Comparison of ENCODE assay signal across 10 cellular contexts in the genomic region with DNA sequence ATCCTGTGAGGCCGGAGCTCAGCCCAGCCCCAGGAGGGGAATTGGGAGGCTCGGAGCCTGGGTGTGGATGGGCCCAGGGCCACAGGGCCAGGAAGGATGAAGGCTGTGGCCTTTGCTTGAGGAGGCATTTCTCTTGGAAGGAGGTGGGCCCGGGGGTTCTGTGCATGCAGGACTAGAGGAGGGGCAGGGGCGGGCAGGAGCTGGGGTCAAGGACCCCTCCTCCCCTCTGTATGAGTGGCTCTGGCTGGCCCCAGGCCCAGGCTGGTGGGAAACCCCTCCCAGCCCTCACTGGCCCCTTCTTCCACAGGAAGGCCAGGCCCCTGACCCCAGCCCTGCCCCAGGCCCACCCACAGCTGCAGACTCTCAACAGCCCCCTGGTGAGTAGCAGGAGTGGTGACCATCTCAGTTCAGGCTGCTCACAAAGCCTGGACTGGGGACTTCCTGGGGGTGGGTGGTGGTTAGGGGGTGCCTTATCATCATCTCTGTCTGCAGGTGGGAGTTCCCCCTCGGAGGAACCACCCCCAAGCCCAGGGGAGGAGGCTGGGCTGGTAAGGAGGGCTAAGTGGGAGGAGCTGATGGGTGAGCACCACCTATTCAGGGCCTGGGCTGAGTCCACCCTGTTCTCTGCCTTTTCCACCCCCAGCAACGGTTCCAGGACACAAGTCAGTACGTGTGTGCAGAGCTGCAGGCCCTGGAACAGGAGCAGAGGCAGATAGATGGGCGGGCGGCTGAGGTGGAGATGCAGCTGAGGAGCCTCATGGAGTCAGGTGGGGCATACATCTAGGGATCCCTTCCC. TPM values are rescaled to one million over a fixed set of nuclear protein-coding genes. Genes with fewer than 3 reads are reported as not detected.
DNase-seq lines count a peak whose midpoint lies in the region; ATAC-seq and TF ChIP-seq lines count a peak whose summit lies in the region.
"Had no signal": no experiment of that assay in that cellular context is flagged by ENCODE, and none has a peak within 500 bp of the region (broad histone marks: within the 10 kb centered on the region; RNA-seq: fewer than 3 reads in every experiment).

No MANE protein-coding gene starts in this region.

- no peaks in the 10 kb centered on the region for H3K27me3 ChIP-seq in GM06990 (replicated peaks; ENCODE audit: control insufficient read depth, insufficient read depth, low read length)
- no peaks in the 10 kb centered on the region for H3K27me3 ChIP-seq in neutrophil

- H3K4me3 ChIP-seq in GM06990 (replicated peaks; ENCODE audit: low read depth, low read length) (no peak overlapping the region), neutrophil (ENCODE audit: low read depth in 1 of 2, low read length in 1 of 2) (no peak overlapping the region)
- no peak overlapping the region for H3K4me3 ChIP-seq in Jurkat, Clone E6-1 (ENCODE audit: low read length)
- H3K4me3 ChIP-seq: lung had no signal

- H3K36me3 ChIP-seq in GM06990 (ENCODE audit: control insufficient read depth, insufficient read depth, low read length), result peaks cover 29% of the 10 kb centered on the region
- peaks cover 93% of the 10 kb centered on the region for H3K36me3 ChIP-seq in neutrophil

- H3K4me3 Mint-ChIP-seq in activated T-helper 17 cell treated with anti-CD3 and anti-CD28 coated beads, Interleukin-2, amount 50 U/mL, for 72 hours, result peak overlapping the region; percentile 86

- H3K4me1 ChIP-seq in neutrophil (ENCODE audit: control insufficient read depth in 1 of 2, insufficient read depth in 1 of 2, low read depth in 1 of 2, low read length in 1 of 2), result peaks cover 27 to 30% of the 10 kb centered on the region in 2 experiments

- no peaks in the 10 kb centered on the region for H3K27me3 Mint-ChIP-seq in activated T-helper 17 cell treated with anti-CD3 and anti-CD28 coated beads, Interleukin-2, amount 50 U/mL, for 72 hours

- TF ChIP-seq CTCF in GM06990 (IDR thresholded peaks at IDR 0.05; ENCODE audit: insufficient read depth, low read length, poor library complexity, severe bottlenecking) (no peak), neutrophil (IDR thresholded peaks at IDR 0.05) (no peak)

- peaks cover 21% of the 10 kb centered on the region for H3K4me1 Mint-ChIP-seq in activated T-helper 17 cell treated with anti-CD3 and anti-CD28 coated beads, Interleukin-2, amount 50 U/mL, for 72 hours

- DNase-seq in GM06990 (ENCODE audit: extremely low read depth, insufficient read length) (peak; percentile 71), NCI-H524 treated with DMSO at 0.1 percent for 48 hours (lab: John Stamatoyannopoulos, UW) (no peak), mesenteric fat pad (ENCODE audit: low spot score) (no peak)
- DNase-seq in Jurkat, Clone E6-1 (ENCODE audit: low read depth, low spot score), result peak; percentile 19

- H3K9me3 Mint-ChIP-seq in activated T-helper 17 cell treated with anti-CD3 and anti-CD28 coated beads, Interleukin-2, amount 50 U/mL, for 72 hours, result no peaks in the 10 kb centered on the region

- peak overlapping the region; percentile 28 for H3K27ac ChIP-seq in neutrophil

- peaks cover 76% of the 10 kb centered on the region for H3K36me3 Mint-ChIP-seq in activated T-helper 17 cell treated with anti-CD3 and anti-CD28 coated beads, Interleukin-2, amount 50 U/mL, for 72 hours (ENCODE audit: low read depth)

- H3K9me3 ChIP-seq in neutrophil, result no peaks in the 10 kb centered on the region

- ATAC-seq in activated T-helper 17 cell treated with anti-CD3 and anti-CD28 coated beads, Interleukin-2, amount 50 U/mL, for 72 hours (replicated peaks), result no peak
- no peak for ATAC-seq in GM18867 (IDR thresholded peaks at IDR 0.05; ENCODE audit: unreplicated experiment)

- no peak overlapping the region for H3K27ac Mint-ChIP-seq in activated T-helper 17 cell treated with anti-CD3 and anti-CD28 coated beads, Interleukin-2, amount 50 U/mL, for 72 hours

RNA-seq across cellular contexts. Expression of a gene that starts 6.0 kb away (rescaled TPM):
- 1.4 TPM for polyA plus RNA-seq in Jurkat, Clone E6-1 (2012; ENCODE audit: insufficient read depth, insufficient read length)
- total RNA-seq in activated T-helper 17 cell treated with anti-CD3 and anti-CD28 coated beads, Interleukin-2, amount 50 U/mL, for 72 hours, result under 1 TPM; 0.52 to 0.79 TPM
- total RNA-seq in mesenteric fat pad, result 1.5 TPM
- total RNA-seq: frontal cortex, H7 had no signal

RNA-seq across cellular contexts. Expression of a gene that starts 13.8 kb away (rescaled TPM):
- polyA plus RNA-seq in Jurkat, Clone E6-1 (2012; ENCODE audit: insufficient read depth, insufficient read length), result 37.5 TPM
- 100 to 1,000 TPM; 126 to 167 TPM for total RNA-seq in activated T-helper 17 cell treated with anti-CD3 and anti-CD28 coated beads, Interleukin-2, amount 50 U/mL, for 72 hours
- 78.6 TPM for total RNA-seq in mesenteric fat pad

RNA-seq across cellular contexts. Expression of a gene that starts 17.3 kb away (rescaled TPM):
- 51.2 TPM for polyA plus RNA-seq in Jurkat, Clone E6-1 (2012; ENCODE audit: insufficient read depth, insufficient read length)
- 10 to 100 TPM; 39.0 to 42.2 TPM for total RNA-seq in activated T-helper 17 cell treated with anti-CD3 and anti-CD28 coated beads, Interleukin-2, amount 50 U/mL, for 72 hours
- 37.4 TPM for total RNA-seq in mesenteric fat pad

RNA-seq across cellular contexts. Expression of a gene that starts 19.4 kb away (rescaled TPM):
- 115 TPM for polyA plus RNA-seq in Jurkat, Clone E6-1 (2012; ENCODE audit: insufficient read depth, insufficient read length)
- 10 to 100 TPM; 30.3 to 49.4 TPM for total RNA-seq in activated T-helper 17 cell treated with anti-CD3 and anti-CD28 coated beads, Interleukin-2, amount 50 U/mL, for 72 hours
- 34.9 TPM for total RNA-seq in mesenteric fat pad

RNA-seq across cellular contexts. Expression of a gene that starts 24.4 kb away (rescaled TPM):
- 37.0 TPM for polyA plus RNA-seq in Jurkat, Clone E6-1 (2012; ENCODE audit: insufficient read depth, insufficient read length)
- 10 to 100 TPM; 64.9 to 83.2 TPM for total RNA-seq in activated T-helper 17 cell treated with anti-CD3 and anti-CD28 coated beads, Interleukin-2, amount 50 U/mL, for 72 hours
- 67.6 TPM for total RNA-seq in mesenteric fat pad

Comparison
In these comparisons a context has a peak if more than half of its experiments do, and no peak if none do; other contexts are left out.
1. DNase-seq: peak in GM06990 (single experiment) and Jurkat, Clone E6-1 (single experiment); none in NCI-H524 treated with DMSO at 0.1 percent for 48 hours (single experiment) and mesenteric fat pad (single experiment).